ENCODE assay signal across 1 cellular context in the genomic region with DNA sequence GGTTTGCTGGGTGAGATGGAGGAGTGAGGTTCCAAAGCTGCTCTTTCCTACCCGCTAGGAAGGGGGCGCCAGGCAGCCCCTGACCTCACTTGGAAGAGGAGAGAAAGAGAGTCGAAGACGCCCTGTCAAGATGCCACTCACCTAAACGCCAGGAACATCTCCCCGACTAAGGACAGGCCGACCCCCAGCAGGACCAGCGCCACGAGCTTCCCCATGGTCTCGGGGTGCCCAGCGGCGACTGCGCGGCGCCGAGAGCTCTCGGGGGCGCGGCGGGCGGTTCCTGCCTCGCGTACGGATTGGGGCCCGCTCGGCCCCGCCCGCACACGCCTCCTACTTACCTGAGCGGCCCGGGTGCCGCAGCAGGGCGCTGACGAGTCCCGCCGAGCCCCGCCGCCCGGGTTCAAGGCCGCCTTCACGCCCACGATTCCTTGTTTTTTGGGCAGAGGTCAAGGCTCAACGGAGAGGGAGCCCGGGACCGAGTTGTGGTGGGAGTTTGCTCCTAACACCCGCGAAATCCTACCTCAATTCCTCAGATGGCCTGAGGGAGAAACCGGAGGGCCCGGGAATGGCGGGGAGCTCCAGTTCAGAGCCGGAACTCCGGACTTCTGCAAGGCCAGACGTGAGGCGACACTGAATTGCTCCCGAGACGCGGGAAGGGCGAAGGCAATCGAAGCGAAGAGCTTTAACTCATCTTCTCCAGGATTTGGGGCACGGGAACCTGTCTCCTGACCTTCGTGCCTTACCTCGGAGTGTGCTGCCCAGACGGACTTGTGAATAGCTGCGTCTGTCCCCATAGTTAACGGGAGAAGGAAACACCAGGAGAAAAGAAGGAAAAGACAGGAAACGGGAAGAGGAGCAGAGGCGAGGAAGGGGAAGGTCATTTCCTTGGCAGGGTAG.
A peak's percentile ranks its signal among the peaks of the same experiment; 100 is the strongest.
TF ChIP-seq lines count a peak whose summit lies in the region.

A gene (minus strand): TSS at position 240 of the 897 bp plus-strand sequence. CDS start 25 bp downstream, at position 215.

TF ChIP-seq in A549, 52 proteins besides CTCF, POLR2A, EP300 and RAD21 (continued from another document):
- TF ChIP-seq, protein P1, sequence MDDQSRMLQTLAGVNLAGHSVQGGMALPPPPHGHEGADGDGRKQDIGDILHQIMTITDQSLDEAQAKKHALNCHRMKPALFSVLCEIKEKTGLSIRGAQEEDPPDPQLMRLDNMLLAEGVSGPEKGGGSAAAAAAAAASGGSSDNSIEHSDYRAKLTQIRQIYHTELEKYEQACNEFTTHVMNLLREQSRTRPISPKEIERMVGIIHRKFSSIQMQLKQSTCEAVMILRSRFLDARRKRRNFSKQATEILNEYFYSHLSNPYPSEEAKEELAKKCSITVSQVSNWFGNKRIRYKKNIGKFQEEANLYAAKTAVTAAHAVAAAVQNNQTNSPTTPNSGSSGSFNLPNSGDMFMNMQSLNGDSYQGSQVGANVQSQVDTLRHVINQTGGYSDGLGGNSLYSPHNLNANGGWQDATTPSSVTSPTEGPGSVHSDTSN (IDR thresholded peaks at IDR 0.05) = no peak
- TF ChIP-seq EHF (CRISPR knock-in tag; IDR thresholded peaks at IDR 0.05) (no peak), KDM1A (IDR thresholded peaks at IDR 0.05; ENCODE audit: low read depth) (no peak), HOXB5 (CRISPR knock-in tag; IDR thresholded peaks at IDR 0.05) (no peak), CHD4 (IDR thresholded peaks at IDR 0.05; ENCODE audit: borderline replicate concordance) (no peak), HDAC2 (IDR thresholded peaks at IDR 0.05) (no peak), SMC3 (IDR thresholded peaks at IDR 0.05) (peak; percentile 63), NPAS2 (CRISPR knock-in tag; IDR thresholded peaks at IDR 0.05; ENCODE audit: borderline replicate concordance) (no peak), SREBF2 (IDR thresholded peaks at IDR 0.05) (no peak), CHD2 (IDR thresholded peaks at IDR 0.05; ENCODE audit: low read length, partially characterized antibody) (no peak), TP53 (CRISPR knock-in tag; IDR thresholded peaks at IDR 0.05) (no peak), ZSCAN20 (CRISPR knock-in tag; IDR thresholded peaks at IDR 0.05) (no peak), FOSB (CRISPR knock-in tag; IDR thresholded peaks at IDR 0.05) (no peak), MAFK (IDR thresholded peaks at IDR 0.05; ENCODE audit: partially characterized antibody) (no peak), CEBPB (IDR thresholded peaks at IDR 0.05) (no peak), RNF2 (IDR thresholded peaks at IDR 0.05; ENCODE audit: borderline replicate concordance, low read depth) (no peak), ZC3H11A (IDR thresholded peaks at IDR 0.05) (no peak), NFE2L2 (conservative IDR thresholded peaks at IDR 0.05; ENCODE audit: low read length) (no peak), KDM5A (IDR thresholded peaks at IDR 0.05) (peak; percentile 25; the same call in 1 of the 2 replicates), FOXS1 (CRISPR knock-in tag; IDR thresholded peaks at IDR 0.05) (no peak), FOSL2 (IDR thresholded peaks at IDR 0.05) (no peak), FOSL2 (CRISPR knock-in tag; IDR thresholded peaks at IDR 0.05) (no peak), MYC (IDR thresholded peaks at IDR 0.05; ENCODE audit: borderline replicate concordance, low read length) (0 out of 2 replicates have a peak, but pooled peaks have one; percentile 26), PHF8 (IDR thresholded peaks at IDR 0.05; ENCODE audit: borderline replicate concordance, low read depth) (peak; percentile 34; the same call in 1 of the 2 replicates), HOXB13 (CRISPR knock-in tag; IDR thresholded peaks at IDR 0.05; ENCODE audit: low read depth) (no peak), RFX5 (IDR thresholded peaks at IDR 0.05) (no peak), JUN (IDR thresholded peaks at IDR 0.05) (peak; percentile 43 to 66; a peak in 4 of 5 replicates), ESRRA (IDR thresholded peaks at IDR 0.05; ENCODE audit: borderline replicate concordance, low read length) (no peak), HEYL (CRISPR knock-in tag; IDR thresholded peaks at IDR 0.05) (no peak), ZNF302 (CRISPR knock-in tag; IDR thresholded peaks at IDR 0.05) (no peak)
- TF ChIP-seq, protein P2, sequence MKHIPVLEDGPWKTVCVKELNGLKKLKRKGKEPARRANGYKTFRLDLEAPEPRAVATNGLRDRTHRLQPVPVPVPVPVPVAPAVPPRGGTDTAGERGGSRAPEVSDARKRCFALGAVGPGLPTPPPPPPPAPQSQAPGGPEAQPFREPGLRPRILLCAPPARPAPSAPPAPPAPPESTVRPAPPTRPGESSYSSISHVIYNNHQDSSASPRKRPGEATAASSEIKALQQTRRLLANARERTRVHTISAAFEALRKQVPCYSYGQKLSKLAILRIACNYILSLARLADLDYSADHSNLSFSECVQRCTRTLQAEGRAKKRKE (CRISPR knock-in tag; IDR thresholded peaks at IDR 0.05; ENCODE audit: low read depth) = no peak
- TF ChIP-seq, protein P3, sequence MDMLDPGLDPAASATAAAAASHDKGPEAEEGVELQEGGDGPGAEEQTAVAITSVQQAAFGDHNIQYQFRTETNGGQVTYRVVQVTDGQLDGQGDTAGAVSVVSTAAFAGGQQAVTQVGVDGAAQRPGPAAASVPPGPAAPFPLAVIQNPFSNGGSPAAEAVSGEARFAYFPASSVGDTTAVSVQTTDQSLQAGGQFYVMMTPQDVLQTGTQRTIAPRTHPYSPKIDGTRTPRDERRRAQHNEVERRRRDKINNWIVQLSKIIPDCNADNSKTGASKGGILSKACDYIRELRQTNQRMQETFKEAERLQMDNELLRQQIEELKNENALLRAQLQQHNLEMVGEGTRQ (IDR thresholded peaks at IDR 0.05) = no peak
- TF ChIP-seq, protein P4, sequence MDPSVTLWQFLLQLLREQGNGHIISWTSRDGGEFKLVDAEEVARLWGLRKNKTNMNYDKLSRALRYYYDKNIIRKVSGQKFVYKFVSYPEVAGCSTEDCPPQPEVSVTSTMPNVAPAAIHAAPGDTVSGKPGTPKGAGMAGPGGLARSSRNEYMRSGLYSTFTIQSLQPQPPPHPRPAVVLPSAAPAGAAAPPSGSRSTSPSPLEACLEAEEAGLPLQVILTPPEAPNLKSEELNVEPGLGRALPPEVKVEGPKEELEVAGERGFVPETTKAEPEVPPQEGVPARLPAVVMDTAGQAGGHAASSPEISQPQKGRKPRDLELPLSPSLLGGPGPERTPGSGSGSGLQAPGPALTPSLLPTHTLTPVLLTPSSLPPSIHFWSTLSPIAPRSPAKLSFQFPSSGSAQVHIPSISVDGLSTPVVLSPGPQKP (IDR thresholded peaks at IDR 0.05; ENCODE audit: low read depth, low read length) = no peak
- TF ChIP-seq, protein P5, sequence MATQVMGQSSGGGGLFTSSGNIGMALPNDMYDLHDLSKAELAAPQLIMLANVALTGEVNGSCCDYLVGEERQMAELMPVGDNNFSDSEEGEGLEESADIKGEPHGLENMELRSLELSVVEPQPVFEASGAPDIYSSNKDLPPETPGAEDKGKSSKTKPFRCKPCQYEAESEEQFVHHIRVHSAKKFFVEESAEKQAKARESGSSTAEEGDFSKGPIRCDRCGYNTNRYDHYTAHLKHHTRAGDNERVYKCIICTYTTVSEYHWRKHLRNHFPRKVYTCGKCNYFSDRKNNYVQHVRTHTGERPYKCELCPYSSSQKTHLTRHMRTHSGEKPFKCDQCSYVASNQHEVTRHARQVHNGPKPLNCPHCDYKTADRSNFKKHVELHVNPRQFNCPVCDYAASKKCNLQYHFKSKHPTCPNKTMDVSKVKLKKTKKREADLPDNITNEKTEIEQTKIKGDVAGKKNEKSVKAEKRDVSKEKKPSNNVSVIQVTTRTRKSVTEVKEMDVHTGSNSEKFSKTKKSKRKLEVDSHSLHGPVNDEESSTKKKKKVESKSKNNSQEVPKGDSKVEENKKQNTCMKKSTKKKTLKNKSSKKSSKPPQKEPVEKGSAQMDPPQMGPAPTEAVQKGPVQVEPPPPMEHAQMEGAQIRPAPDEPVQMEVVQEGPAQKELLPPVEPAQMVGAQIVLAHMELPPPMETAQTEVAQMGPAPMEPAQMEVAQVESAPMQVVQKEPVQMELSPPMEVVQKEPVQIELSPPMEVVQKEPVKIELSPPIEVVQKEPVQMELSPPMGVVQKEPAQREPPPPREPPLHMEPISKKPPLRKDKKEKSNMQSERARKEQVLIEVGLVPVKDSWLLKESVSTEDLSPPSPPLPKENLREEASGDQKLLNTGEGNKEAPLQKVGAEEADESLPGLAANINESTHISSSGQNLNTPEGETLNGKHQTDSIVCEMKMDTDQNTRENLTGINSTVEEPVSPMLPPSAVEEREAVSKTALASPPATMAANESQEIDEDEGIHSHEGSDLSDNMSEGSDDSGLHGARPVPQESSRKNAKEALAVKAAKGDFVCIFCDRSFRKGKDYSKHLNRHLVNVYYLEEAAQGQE (IDR thresholded peaks at IDR 0.05) = no peak
- TF ChIP-seq, protein P6, sequence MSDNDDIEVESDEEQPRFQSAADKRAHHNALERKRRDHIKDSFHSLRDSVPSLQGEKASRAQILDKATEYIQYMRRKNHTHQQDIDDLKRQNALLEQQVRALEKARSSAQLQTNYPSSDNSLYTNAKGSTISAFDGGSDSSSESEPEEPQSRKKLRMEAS (IDR thresholded peaks at IDR 0.05) = peak; percentile 69; the same call in 1 of the 2 replicates
- TF ChIP-seq, protein P7, sequence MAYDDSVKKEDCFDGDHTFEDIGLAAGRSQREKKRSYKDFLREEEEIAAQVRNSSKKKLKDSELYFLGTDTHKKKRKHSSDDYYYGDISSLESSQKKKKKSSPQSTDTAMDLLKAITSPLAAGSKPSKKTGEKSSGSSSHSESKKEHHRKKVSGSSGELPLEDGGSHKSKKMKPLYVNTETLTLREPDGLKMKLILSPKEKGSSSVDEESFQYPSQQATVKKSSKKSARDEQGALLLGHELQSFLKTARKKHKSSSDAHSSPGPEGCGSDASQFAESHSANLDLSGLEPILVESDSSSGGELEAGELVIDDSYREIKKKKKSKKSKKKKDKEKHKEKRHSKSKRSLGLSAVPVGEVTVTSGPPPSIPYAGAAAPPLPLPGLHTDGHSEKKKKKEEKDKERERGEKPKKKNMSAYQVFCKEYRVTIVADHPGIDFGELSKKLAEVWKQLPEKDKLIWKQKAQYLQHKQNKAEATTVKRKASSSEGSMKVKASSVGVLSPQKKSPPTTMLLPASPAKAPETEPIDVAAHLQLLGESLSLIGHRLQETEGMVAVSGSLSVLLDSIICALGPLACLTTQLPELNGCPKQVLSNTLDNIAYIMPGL (CRISPR knock-in tag; IDR thresholded peaks at IDR 0.05; ENCODE audit: borderline replicate concordance) = 0 out of 2 replicates have a peak, but pooled peaks have one; percentile 29
TF ChIP-seq in A549: peak in this region for 9.
